In genomic region chr1:161096015-161096414, GRCh38 we compare ENCODE assay signal across 16 cellular contexts. TPM values are rescaled to one million over a fixed set of nuclear protein-coding genes. Genes with fewer than 3 reads are reported as not detected.
DNase-seq lines count a peak whose midpoint lies in the region; ATAC-seq and TF ChIP-seq lines count a peak whose summit lies in the region.
"Had no signal": no experiment of that assay in that cellular context is flagged by ENCODE, and none has a peak within 500 bp of the region (broad histone marks: within the 10 kb centered on the region; RNA-seq: fewer than 3 reads in every experiment).

No MANE protein-coding gene starts in this region.

- H3K27ac ChIP-seq in endodermal cell (ENCODE audit: low read depth, low read length) (no peak overlapping the region), transverse colon (no peak overlapping the region)
- H3K27ac ChIP-seq: SK-N-MC had no signal

- peak; percentile 42 for DNase-seq in CD14-positive monocyte (ENCODE audit: low spot score)
- peak; percentile 30 for DNase-seq in endodermal cell
- no peak for DNase-seq in COLO829 (ENCODE audit: low spot score)
- DNase-seq in transverse colon: no peak
- no peak for DNase-seq in NCI-H2196 treated with DMSO at 0.1 percent for 48 hours (lab: John Stamatoyannopoulos, UW; ENCODE audit: unreplicated experiment)
- no peak for DNase-seq in posterior vena cava (ENCODE audit: low spot score)
- DNase-seq: activated effector memory CD4-positive, alpha-beta T cell treated with Interleukin-2 at 50 U/mL for 16 hours; central memory CD4-positive, alpha-beta T cell; NCI-H748 treated with DMSO at 0.1 percent for 48 hours; thyroid gland had no signal

- TF ChIP-seq POLR2A in transverse colon (IDR thresholded peaks at IDR 0.05): no peak

- H3K27me3 Mint-ChIP-seq in CD14-positive monocyte (ENCODE audit: low read depth in 3 of 3) (peaks cover 8 to 24% (median 10%) of the 10 kb centered on the region in 3 donors), endodermal cell (ENCODE audit: insufficient read depth) (peaks cover 10% of the 10 kb centered on the region)

- H3K27me3 ChIP-seq in endodermal cell (ENCODE audit: control insufficient read depth, insufficient read depth, low read length, poor library complexity, severe bottlenecking): peaks cover 10% of the 10 kb centered on the region
- no peaks in the 10 kb centered on the region for H3K27me3 ChIP-seq in transverse colon
- H3K27me3 ChIP-seq: thyroid gland had no signal

- TF ChIP-seq EP300 in transverse colon (IDR thresholded peaks at IDR 0.05; ENCODE audit: low read depth): no peak

- 75 to 80% methylated on average over 2 of the region's 2 CpGs for WGBS in endodermal cell (ENCODE audit: insufficient coverage in 1 of 2, insufficient read length in 1 of 2), 2 experiments
- WGBS in transverse colon (ENCODE audit: low coverage in 1 of 2), 2 donors: 88% methylated on average over 2 of the region's 2 CpGs; no CpG with 5 or more reads in 1 of the 2 donors

- H3K36me3 ChIP-seq in endodermal cell (ENCODE audit: control insufficient read depth, insufficient read depth, low read length): peaks cover 13% of the 10 kb centered on the region
- H3K36me3 ChIP-seq in transverse colon: peaks cover 0 to 8% (median under 1%) of the 10 kb centered on the region in 4 donors
- H3K36me3 ChIP-seq: thyroid gland had no signal

- H3K4me1 ChIP-seq in endodermal cell (ENCODE audit: control insufficient read depth, insufficient read depth, low read length) (no peaks in the 10 kb centered on the region), transverse colon (peaks cover 6 to 20% (median 9%) of the 10 kb centered on the region in 4 donors)

- H3K9me3 ChIP-seq in endodermal cell (ENCODE audit: control insufficient read depth, low read length) (no peaks in the 10 kb centered on the region), transverse colon (no peaks in the 10 kb centered on the region)
- H3K9me3 ChIP-seq: thyroid gland had no signal

- in situ Hi-C loops in transverse colon (cut with MboI; ENCODE audit: low pct_ligation_motif_present in 1 of 4, low pct_unique_long_range_greater_than_20kb in 1 of 4, low sequenced_read_pairs in 3 of 4): loop anchor here in 3 of 4 donors (5.0 to 25.0 kb wide), 3 partner anchors 99 to 259 kb away; no protein-coding TSS in a partner anchor

- TF ChIP-seq CTCF in CD14-positive monocyte (IDR thresholded peaks at IDR 0.05): no peak
- no peak for TF ChIP-seq CTCF in endodermal cell (conservative IDR thresholded peaks at IDR 0.05)
- TF ChIP-seq CTCF in transverse colon (IDR thresholded peaks at IDR 0.05): no peak

- H3K4me3 ChIP-seq in endodermal cell (ENCODE audit: low read length) (no peak overlapping the region), transverse colon (no peak overlapping the region)
- H3K4me3 ChIP-seq: SK-N-MC, thyroid gland had no signal

- no peak overlapping the region for H3K4me3 Mint-ChIP-seq in CD14-positive monocyte
- H3K4me3 Mint-ChIP-seq in endodermal cell: no peak overlapping the region

- no peak overlapping the region for H3K9ac ChIP-seq in endodermal cell (ENCODE audit: extremely low read depth, low read length, poor library complexity, severe bottlenecking)

- intact Hi-C loops in CD14-positive monocyte (cut with micrococcal nuclease) (loop anchor here (2.0 kb wide), 4 partner anchors 13 to 43 kb away; partner anchors contain the start of gene ARHGAP30 (in 1 of the 2)), transverse colon (cut with DNase I; ENCODE audit: low total_unique reads) (loop anchor here (5.0 kb wide), 1 partner anchor 99 kb away; no protein-coding TSS in a partner anchor), posterior vena cava (cut with DNase I) (no loop called here)

- H3K27ac Mint-ChIP-seq in CD14-positive monocyte: peak overlapping the region in 6 of 7 donors; percentile 65 to 88 (median 81)
- no peak overlapping the region for H3K27ac Mint-ChIP-seq in endodermal cell

- ATAC-seq in GM18861 (IDR thresholded peaks at IDR 0.05; ENCODE audit: unreplicated experiment) (peak; percentile 44), HG02870 (IDR thresholded peaks at IDR 0.05; ENCODE audit: unreplicated experiment) (peak; percentile 45)
- ATAC-seq: activated CD4-positive, CD25-positive, alpha-beta regulatory T cell treated with anti-CD3 and anti-CD28 coated beads, Interleukin-2, amount 50 U/mL, for 24 hours had no signal

- peaks cover 0 to 5% (median 0%) of the 10 kb centered on the region in 7 donors for H3K9me3 Mint-ChIP-seq in CD14-positive monocyte
- H3K9me3 Mint-ChIP-seq in endodermal cell: no peaks in the 10 kb centered on the region

- peaks cover 55% of the 10 kb centered on the region for H3K4me1 Mint-ChIP-seq in CD14-positive monocyte
- H3K4me1 Mint-ChIP-seq in endodermal cell: peaks cover 4% of the 10 kb centered on the region

- H3K36me3 Mint-ChIP-seq in CD14-positive monocyte (peaks cover 21 to 23% of the 10 kb centered on the region in 2 donors), endodermal cell (ENCODE audit: low read depth) (peaks cover 12% of the 10 kb centered on the region)

RNA-seq across cellular contexts. Expression of gene KLHDC9, which starts 2.1 kb away (rescaled TPM):
- polyA plus RNA-seq in CD14-positive monocyte: not detected
- total RNA-seq in endodermal cell (10 to 100 TPM; 14.6 to 25.4 TPM), transverse colon (10 to 100 TPM in 1 of 4 donors, 1 to 10 TPM in 1, under 1 TPM in 1, not detected in 1; 0.80 to 16.9 (median 8.7) TPM), posterior vena cava (1 to 10 TPM; 2.4 to 4.2 TPM)
- 14.0 TPM for polyA plus RNA-seq in endodermal cell (2013, experiment 1 of 2)
- 10.8 TPM for polyA plus RNA-seq in endodermal cell (2013, experiment 2 of 2)

RNA-seq across cellular contexts. Expression of gene NECTIN4, which starts 6.7 kb away (rescaled TPM):
- under 1 TPM in 1 of 2 donors, not detected in 1; 0.07 TPM for polyA plus RNA-seq in CD14-positive monocyte
- total RNA-seq in endodermal cell (not detected), transverse colon (1 to 10 TPM in 1 of 4 donors, under 1 TPM in 2, not detected in 1; 0.37 to 4.0 (median 0.82) TPM), posterior vena cava (under 1 TPM in 1 of 2 donors, not detected in 1; 0.19 TPM)
- not detected for polyA plus RNA-seq in endodermal cell (2013, experiment 1 of 2)
- polyA plus RNA-seq in endodermal cell (2013, experiment 2 of 2): not detected
- total RNA-seq: right cardiac atrium had no signal

RNA-seq across cellular contexts. Expression of gene PFDN2, which starts 21.8 kb away (rescaled TPM):
- polyA plus RNA-seq in CD14-positive monocyte: 10 to 100 TPM; 59.1 to 65.6 TPM
- total RNA-seq in endodermal cell (10 to 100 TPM; 62.9 to 95.7 TPM), transverse colon (10 to 100 TPM; 28.9 to 70.5 (median 45.9) TPM), posterior vena cava (10 to 100 TPM; 35.8 to 43.6 TPM)
- 114 TPM for polyA plus RNA-seq in endodermal cell (2013, experiment 1 of 2)
- polyA plus RNA-seq in endodermal cell (2013, experiment 2 of 2): 112 TPM

RNA-seq across cellular contexts. Expression of gene NIT1, which starts 21.9 kb away (rescaled TPM):
- 10 to 100 TPM; 28.4 to 35.7 TPM for polyA plus RNA-seq in CD14-positive monocyte
- total RNA-seq in endodermal cell (10 to 100 TPM; 51.0 to 65.1 TPM), transverse colon (10 to 100 TPM; 45.6 to 83.0 (median 75.4) TPM), posterior vena cava (10 to 100 TPM; 23.7 to 29.6 TPM)
- 61.7 TPM for polyA plus RNA-seq in endodermal cell (2013, experiment 1 of 2)
- polyA plus RNA-seq in endodermal cell (2013, experiment 2 of 2): 50.8 TPM

RNA-seq across cellular contexts. Expression of gene ARHGAP30, which starts 26.3 kb away (rescaled TPM):
- 100 to 1,000 TPM; 101 to 140 TPM for polyA plus RNA-seq in CD14-positive monocyte
- total RNA-seq in endodermal cell (under 1 TPM; 0.07 to 0.13 TPM), transverse colon (10 to 100 TPM in 1 of 4 donors, 1 to 10 TPM in 2, under 1 TPM in 1; 0.60 to 11.0 (median 4.4) TPM), posterior vena cava (10 to 100 TPM; 10.5 to 15.2 TPM)
- not detected for polyA plus RNA-seq in endodermal cell (2013, experiment 1 of 2)
- polyA plus RNA-seq in endodermal cell (2013, experiment 2 of 2): not detected
- total RNA-seq: fibroblast of lung had no signal
- polyA plus RNA-seq: fibroblast of lung had no signal

Comparison
In these comparisons a context has a peak if more than half of its experiments do, and no peak if none do; other contexts are left out.
1. DNase-seq: peak in CD14-positive monocyte (single experiment) and endodermal cell (single experiment); none in COLO829 (single experiment), transverse colon (single experiment), NCI-H2196 treated with DMSO at 0.1 percent for 48 hours (single experiment) and posterior vena cava (single experiment).
2. intact Hi-C loops: an anchor here in CD14-positive monocyte (2.0 kb wide) and transverse colon (5.0 kb wide); none called in posterior vena cava.